In genomic region chr4:143714290-143714625, GRCh38 we compare ENCODE assay signal across 31 cellular contexts. TPM values are rescaled to one million over a fixed set of nuclear protein-coding genes. Genes with fewer than 3 reads are reported as not detected.
"Had no signal": no experiment of that assay in that cellular context is flagged by ENCODE, and none has a peak within 500 bp of the region (broad histone marks: within the 10 kb centered on the region; RNA-seq: fewer than 3 reads in every experiment).

No MANE protein-coding gene starts in this region.

- H3K27me3 ChIP-seq: adrenal gland, SJCRH30 had no signal

- H3K27me3 Mint-ChIP-seq: activated naive CD8-positive, alpha-beta T cell treated with anti-CD3 and anti-CD28 coated beads, Interleukin-2, amount 10 ng/mL, durations not matched to agents 7 days and 5 days had no signal

- H3K4me3 Mint-ChIP-seq: activated CD8-positive, alpha-beta T cell treated with anti-CD3 and anti-CD28 coated beads for 36 hours; activated naive CD8-positive, alpha-beta T cell treated with anti-CD3 and anti-CD28 coated beads, Interleukin-2, amount 10 ng/mL, durations not matched to agents 7 days and 5 days; activated T-cell treated with anti-CD3 and anti-CD28 coated beads, Interleukin-2, amount 50 U/mL, for 72 hours had no signal

- H3K9ac ChIP-seq: SK-N-SH had no signal

- H3K27ac Mint-ChIP-seq: activated CD8-positive, alpha-beta T cell treated with anti-CD3 and anti-CD28 coated beads for 36 hours; activated naive CD8-positive, alpha-beta T cell treated with anti-CD3 and anti-CD28 coated beads, Interleukin-2, amount 10 ng/mL, durations not matched to agents 7 days and 5 days; activated T-cell treated with anti-CD3 and anti-CD28 coated beads, Interleukin-2, amount 50 U/mL, for 72 hours; activated T-helper 2 cell treated with anti-CD3 and anti-CD28 coated beads, Interferon-gamma antibody, Interleukin-2, Interleukin-4, amounts not matched to agents 10 μg/mL and 5 μg/mL and 100 μg/mL, durations not matched to agents 14 hours and 24 hours and 36 hours had no signal

- H3K9me3 ChIP-seq: adrenal gland, SJCRH30, SK-N-SH had no signal

- H3K9me3 Mint-ChIP-seq: activated naive CD8-positive, alpha-beta T cell treated with anti-CD3 and anti-CD28 coated beads, Interleukin-2, amount 10 ng/mL, durations not matched to agents 7 days and 5 days; activated T-helper 2 cell treated with anti-CD3 and anti-CD28 coated beads, Interferon-gamma antibody, Interleukin-2, Interleukin-4, amounts not matched to agents 10 μg/mL and 5 μg/mL and 100 μg/mL, durations not matched to agents 14 hours and 24 hours and 36 hours had no signal

- ATAC-seq: activated CD4-positive, CD25-positive, alpha-beta regulatory T cell treated with anti-CD3 and anti-CD28 coated beads, Interleukin-2, amount 50 U/mL, for 24 hours; activated CD8-positive, alpha-beta T cell treated with anti-CD3 and anti-CD28 coated beads for 36 hours; activated T-cell treated with anti-CD3 and anti-CD28 coated beads, Interleukin-2, amount 50 U/mL, for 72 hours; Panc1 had no signal

- DNase-seq: activated CD4-positive, alpha-beta T cell treated with anti-CD3 and anti-CD28 coated beads for 4 hours; activated CD8-positive, alpha-beta memory T cell treated with anti-CD3 and anti-CD28 coated beads, Interleukin-2, amount 50 U/mL, for 4 hours; activated CD8-positive, alpha-beta T cell treated with anti-CD3 and anti-CD28 coated beads for 36 hours; activated gamma-delta T cell treated with Interleukin-2 at 50 U/mL for 16 hours; activated naive CD4-positive, alpha-beta T cell treated with anti-CD3 and anti-CD28 coated beads, Interleukin-2, amount 50 U/mL, for 16 hours; activated naive CD8-positive, alpha-beta T cell treated with anti-CD3 and anti-CD28 coated beads, Interleukin-2, amount 10 ng/mL, durations not matched to agents 7 days and 5 days; activated T-cell treated with anti-CD3 and anti-CD28 coated beads, Interleukin-2, amount 50 U/mL, for 72 hours; adrenal gland; anterior cingulate cortex; cerebellar nuclear complex; Kasumi-1; NCI-H1105 treated with DMSO at 0.1 percent for 48 hours; NCI-H1436 treated with DMSO at 0.1 percent for 48 hours; NCI-H187; NCI-H2171 treated with DMSO at 0.1 percent for 48 hours; NCI-H226; NCI-H526; NCI-H774; NK-92 treated with Interleukin-12 subunit alpha and Interleukin-12 subunit beta, amount 100 ng/mL, for 24 hours; Right ventricle myocardium superior; SJCRH30; SK-N-SH; T-helper 1 cell; WERI-Rb-1 had no signal

- H3K36me3 Mint-ChIP-seq: activated naive CD8-positive, alpha-beta T cell treated with anti-CD3 and anti-CD28 coated beads, Interleukin-2, amount 10 ng/mL, durations not matched to agents 7 days and 5 days had no signal

- H3K4me3 ChIP-seq: adrenal gland, SJCRH30 had no signal

- H3K27ac ChIP-seq: adrenal gland, RWPE1, SJCRH30, WERI-Rb-1 had no signal

- H3K4me1 Mint-ChIP-seq: activated naive CD8-positive, alpha-beta T cell treated with anti-CD3 and anti-CD28 coated beads, Interleukin-2, amount 10 ng/mL, durations not matched to agents 7 days and 5 days had no signal

- H3K4me1 ChIP-seq: adrenal gland, SJCRH30 had no signal

- H3K36me3 ChIP-seq: adrenal gland, SJCRH30, WERI-Rb-1 had no signal

RNA-seq across cellular contexts. Expression of gene FREM3, which starts 13.8 kb away (rescaled TPM):
- total RNA-seq: activated CD8-positive, alpha-beta T cell treated with anti-CD3 and anti-CD28 coated beads for 36 hours; activated naive CD8-positive, alpha-beta T cell treated with anti-CD3 and anti-CD28 coated beads, Interleukin-2, amount 10 ng/mL, durations not matched to agents 7 days and 5 days; activated T-cell treated with anti-CD3 and anti-CD28 coated beads, Interleukin-2, amount 50 U/mL, for 72 hours; activated T-helper 2 cell treated with anti-CD3 and anti-CD28 coated beads, Interferon-gamma antibody, Interleukin-2, Interleukin-4, amounts not matched to agents 10 μg/mL and 5 μg/mL and 100 μg/mL, durations not matched to agents 14 hours and 24 hours and 36 hours; cardiac septum; NCI-H460; SJCRH30; T-helper 2 cell treated with Interferon-gamma antibody and Interleukin-4, amounts not matched to agents 100 ng/mL and 5 ng/mL, for 36 hours had no signal
